ENCODE assay signal across 27 cellular contexts in the genomic region with DNA sequence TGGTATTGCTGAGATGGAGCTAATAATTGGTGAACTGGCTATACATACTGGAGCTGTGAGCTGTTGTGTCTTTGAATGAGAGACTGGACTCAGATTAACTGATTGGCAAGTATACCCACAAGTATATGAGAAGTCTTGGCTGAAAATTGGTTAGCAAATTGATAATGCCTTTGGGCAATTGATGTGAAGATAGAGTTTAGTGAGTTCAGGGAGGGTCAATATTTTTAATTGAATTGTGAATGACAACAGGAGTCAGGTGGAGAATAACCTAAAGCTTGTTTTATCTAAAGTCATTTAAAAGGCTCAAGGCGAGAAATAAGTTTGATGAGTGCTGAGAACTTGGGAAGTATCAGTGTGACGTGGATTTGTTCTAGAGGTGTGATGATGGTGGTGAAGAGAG. TPM values are rescaled to one million over a fixed set of nuclear protein-coding genes. Genes with fewer than 3 reads are reported as not detected.
"Had no signal": no experiment of that assay in that cellular context is flagged by ENCODE, and none has a peak within 500 bp of the region (broad histone marks: within the 10 kb centered on the region; RNA-seq: fewer than 3 reads in every experiment).

No MANE protein-coding gene starts in this region.

- H3K4me2 ChIP-seq: hepatocyte had no signal

- H3K27me3 Mint-ChIP-seq: dendritic cell treated with granulocyte-macrophage colony-stimulating factor and Interleukin-4, amounts not matched to agents 40 ng/mL and 50 ng/mL, for 4 days; effector memory CD8-positive, alpha-beta T cell had no signal

- ATAC-seq: effector memory CD8-positive, alpha-beta T cell; esophagus mucosa; foreskin keratinocyte; gastrocnemius medialis; gastroesophageal sphincter; heart left ventricle; heart right ventricle had no signal

- H3K79me2 ChIP-seq: hepatocyte had no signal

- H3K27ac ChIP-seq: coronary artery, dorsolateral prefrontal cortex, epithelial cell of prostate, esophagus muscularis mucosa, esophagus squamous epithelium, foreskin keratinocyte, gastrocnemius medialis, gastroesophageal sphincter, heart left ventricle, heart right ventricle, hepatocyte had no signal

- H3K27me3 ChIP-seq: dorsolateral prefrontal cortex, esophagus muscularis mucosa, esophagus squamous epithelium, foreskin keratinocyte, gastrocnemius medialis, gastroesophageal sphincter, heart left ventricle, heart right ventricle, hepatocyte had no signal

- DNase-seq: cortex of kidney; dermis blood vessel endothelial cell; dorsolateral prefrontal cortex; effector CD4-positive, alpha-beta T cell; effector CD8-positive, alpha-beta T cell; effector memory CD4-positive, alpha-beta T cell; effector memory CD8-positive, alpha-beta T cell; endodermal cell; erythroblast; esophagus squamous epithelium; foreskin fibroblast; foreskin keratinocyte; foreskin melanocyte; gastrocnemius medialis; glutamatergic neuron; head of caudate nucleus; heart left ventricle; heart right ventricle; hippocampal formation had no signal

- H3K4me3 Mint-ChIP-seq: dendritic cell treated with granulocyte-macrophage colony-stimulating factor and Interleukin-4, amounts not matched to agents 40 ng/mL and 50 ng/mL, for 4 days; effector memory CD8-positive, alpha-beta T cell; endodermal cell had no signal

- H3K27ac Mint-ChIP-seq: dendritic cell treated with granulocyte-macrophage colony-stimulating factor and Interleukin-4, amounts not matched to agents 40 ng/mL and 50 ng/mL, for 4 days; effector memory CD8-positive, alpha-beta T cell; endodermal cell had no signal

- H3K36me3 ChIP-seq: esophagus muscularis mucosa, esophagus squamous epithelium, gastrocnemius medialis, gastroesophageal sphincter, heart left ventricle, heart right ventricle had no signal

- H2AFZ ChIP-seq: hepatocyte had no signal

- H3K9me3 ChIP-seq: esophagus muscularis mucosa, esophagus squamous epithelium, gastrocnemius medialis, gastroesophageal sphincter, heart left ventricle, heart right ventricle had no signal

- H3K9me3 Mint-ChIP-seq: dendritic cell treated with granulocyte-macrophage colony-stimulating factor and Interleukin-4, amounts not matched to agents 40 ng/mL and 50 ng/mL, for 4 days; endodermal cell had no signal

- H3K4me3 ChIP-seq: coronary artery, dorsolateral prefrontal cortex, esophagus muscularis mucosa, esophagus squamous epithelium, gastrocnemius medialis, gastroesophageal sphincter, heart left ventricle, heart right ventricle, hepatocyte had no signal

RNA-seq across cellular contexts. Expression of gene NCAM2, which starts 27.5 kb away (rescaled TPM):
- total RNA-seq: epithelial cell of proximal tubule, esophagus mucosa, foreskin keratinocyte had no signal
